37 cellular contexts compared by ENCODE assay signal in the genomic region with DNA sequence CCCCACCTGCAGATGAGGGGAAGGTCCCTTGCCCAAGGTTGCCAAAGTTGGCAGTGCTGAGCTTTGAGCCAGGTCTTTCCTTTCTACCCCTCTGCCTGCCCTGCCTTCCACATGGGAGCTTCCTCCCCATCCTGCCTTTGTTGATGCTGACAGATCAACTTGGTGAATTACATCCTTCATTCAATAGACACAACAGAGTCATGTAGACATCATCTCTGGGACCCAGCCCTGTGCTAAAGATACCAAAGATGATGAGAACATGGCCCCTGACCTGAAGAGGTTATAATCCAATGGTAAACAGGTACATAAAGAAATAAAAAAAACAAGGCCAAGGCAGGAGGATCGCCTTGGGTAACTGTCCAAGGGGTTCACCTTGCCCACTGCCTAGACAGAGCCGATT.
"Had no signal": no experiment of that assay in that cellular context is flagged by ENCODE, and none has a peak within 500 bp of the region (broad histone marks: within the 10 kb centered on the region; RNA-seq: fewer than 3 reads in every experiment).

No MANE protein-coding gene starts in this region.

- H3K4me3 ChIP-seq: ascending aorta, cardiac muscle cell had no signal

- H3K36me3 Mint-ChIP-seq: activated CD8-positive, alpha-beta memory T cell treated with anti-CD3 and anti-CD28 coated beads, Interleukin-2, amount 10 ng/mL, durations not matched to agents 7 days and 5 days; activated naive CD4-positive, alpha-beta T cell treated with anti-CD3 and anti-CD28 coated beads, Interleukin-2, amount 10 ng/mL, durations not matched to agents 7 days and 5 days; activated naive CD8-positive, alpha-beta T cell treated with anti-CD3 and anti-CD28 coated beads, Interleukin-2, amount 10 ng/mL, durations not matched to agents 7 days and 5 days had no signal

- H3K4me1 Mint-ChIP-seq: activated CD4-positive, alpha-beta T cell treated with anti-CD3 and anti-CD28 coated beads for 36 hours; activated CD4-positive, alpha-beta T cell treated with anti-CD3 and anti-CD28 coated beads, Interleukin-2, amount 10 ng/mL, durations not matched to agents 7 days and 5 days; activated CD8-positive, alpha-beta memory T cell treated with anti-CD3 and anti-CD28 coated beads, Interleukin-2, amount 10 ng/mL, durations not matched to agents 7 days and 5 days; activated naive CD4-positive, alpha-beta T cell treated with anti-CD3 and anti-CD28 coated beads, Interleukin-2, amount 50 U/mL, for 24 hours; activated naive CD8-positive, alpha-beta T cell treated with anti-CD3 and anti-CD28 coated beads, Interleukin-2, amount 10 ng/mL, durations not matched to agents 7 days and 5 days; activated naive CD8-positive, alpha-beta T cell treated with anti-CD3 and anti-CD28 coated beads, Interleukin-2, amount 50 U/mL, for 24 hours; brain; central memory CD8-positive, alpha-beta T cell had no signal

- DNase-seq: activated CD4-positive, alpha-beta memory T cell treated with anti-CD3 and anti-CD28 coated beads, Interleukin-2, amount 10 ng/mL, durations not matched to agents 7 days and 5 days; activated CD4-positive, alpha-beta T cell treated with anti-CD3 and anti-CD28 coated beads for 1 hour; activated CD4-positive, alpha-beta T cell treated with anti-CD3 and anti-CD28 coated beads for 36 hours; activated CD4-positive, alpha-beta T cell treated with anti-CD3 and anti-CD28 coated beads for 48 hours; activated CD4-positive, alpha-beta T cell treated with anti-CD3 and anti-CD28 coated beads, Interleukin-2, amount 10 ng/mL, durations not matched to agents 7 days and 5 days; activated CD4-positive, alpha-beta T cell treated with anti-CD3 and anti-CD28 coated beads, Interleukin-2, amount 50 U/mL, for 48 hours; activated CD4-positive, CD25-positive, alpha-beta regulatory T cell; activated CD8-positive, alpha-beta memory T cell treated with anti-CD3 and anti-CD28 coated beads for 24 hours; activated CD8-positive, alpha-beta memory T cell treated with anti-CD3 and anti-CD28 coated beads, Interleukin-2, amount 10 ng/mL, durations not matched to agents 7 days and 5 days; activated CD8-positive, alpha-beta memory T cell treated with anti-CD3 and anti-CD28 coated beads, Interleukin-2, amount 50 U/mL, for 48 hours; activated CD8-positive, alpha-beta T cell treated with anti-CD3 and anti-CD28 coated beads, Interleukin-2, amount 10 ng/mL, durations not matched to agents 7 days and 5 days; activated effector memory CD4-positive, alpha-beta T cell treated with Interleukin-2 at 50 U/mL for 16 hours; activated gamma-delta T cell; activated naive CD4-positive, alpha-beta T cell treated with anti-CD3 and anti-CD28 coated beads, Interleukin-2, amount 10 ng/mL, durations not matched to agents 7 days and 5 days; activated naive CD4-positive, alpha-beta T cell treated with Interleukin-2 at 50 U/mL for 16 hours; activated naive CD8-positive, alpha-beta T cell treated with anti-CD3 and anti-CD28 coated beads, Interleukin-2, amount 10 ng/mL, durations not matched to agents 7 days and 5 days; activated naive CD8-positive, alpha-beta T cell treated with anti-CD3 and anti-CD28 coated beads, Interleukin-2, amount 50 U/mL, for 24 hours; activated T-cell treated with anti-CD3 and anti-CD28 coated beads, Interleukin-2, amount 50 U/mL, for 24 hours; activated T-cell treated with anti-CD3 and anti-CD28 coated beads, Interleukin-2, amount 50 U/mL, for 48 hours; amygdala; anterior cingulate cortex; T-helper 1 cell; T-helper 2 cell; T-helper 9 cell had no signal

- H3K9me3 Mint-ChIP-seq: activated CD4-positive, alpha-beta memory T cell treated with anti-CD3 and anti-CD28 coated beads, Interleukin-2, amount 10 ng/mL, durations not matched to agents 7 days and 5 days; activated CD4-positive, alpha-beta T cell treated with anti-CD3 and anti-CD28 coated beads, Interleukin-2, amount 10 ng/mL, durations not matched to agents 7 days and 5 days; activated naive CD4-positive, alpha-beta T cell treated with anti-CD3 and anti-CD28 coated beads, Interleukin-2, amount 10 ng/mL, durations not matched to agents 7 days and 5 days; activated naive CD4-positive, alpha-beta T cell treated with anti-CD3 and anti-CD28 coated beads, Interleukin-2, amount 50 U/mL, for 24 hours; activated naive CD8-positive, alpha-beta T cell treated with anti-CD3 and anti-CD28 coated beads, Interleukin-2, amount 10 ng/mL, durations not matched to agents 7 days and 5 days; activated naive CD8-positive, alpha-beta T cell treated with anti-CD3 and anti-CD28 coated beads, Interleukin-2, amount 50 U/mL, for 24 hours; activated T-cell treated with anti-CD3 and anti-CD28 coated beads, Interleukin-2, amount 50 U/mL, for 24 hours; activated T-helper 2 cell treated with anti-CD3 and anti-CD28 coated beads, Interferon-gamma antibody, Interleukin-2, Interleukin-4, amounts not matched to agents 10 μg/mL and 5 μg/mL and 100 μg/mL, durations not matched to agents 14 hours and 24 hours and 36 hours; brain; central memory CD8-positive, alpha-beta T cell; T-helper 1 cell treated with Interleukin-12 subunit alpha and Interleukin-12 subunit beta and Interleukin-4 antibody, amounts not matched to agents 30 μg/mL and 1 μg/mL, for 36 hours; T-helper 2 cell treated with Interferon-gamma antibody and Interleukin-4, amounts not matched to agents 5 μg/mL and 100 μg/mL, for 36 hours had no signal

- FAIRE-seq: bronchial epithelial cell, TTC549 had no signal

- H3K27ac Mint-ChIP-seq: activated CD4-positive, alpha-beta memory T cell treated with anti-CD3 and anti-CD28 coated beads, Interleukin-2, amount 10 ng/mL, durations not matched to agents 7 days and 5 days; activated CD4-positive, alpha-beta T cell treated with anti-CD3 and anti-CD28 coated beads for 36 hours; activated CD4-positive, alpha-beta T cell treated with anti-CD3 and anti-CD28 coated beads, Interleukin-2, amount 10 ng/mL, durations not matched to agents 7 days and 5 days; activated CD8-positive, alpha-beta memory T cell treated with anti-CD3 and anti-CD28 coated beads, Interleukin-2, amount 10 ng/mL, durations not matched to agents 7 days and 5 days; activated CD8-positive, alpha-beta T cell treated with anti-CD3 and anti-CD28 coated beads, Interleukin-2, amount 10 ng/mL, durations not matched to agents 7 days and 5 days; activated naive CD4-positive, alpha-beta T cell treated with anti-CD3 and anti-CD28 coated beads, Interleukin-2, amount 10 ng/mL, durations not matched to agents 7 days and 5 days; activated naive CD4-positive, alpha-beta T cell treated with anti-CD3 and anti-CD28 coated beads, Interleukin-2, amount 50 U/mL, for 24 hours; activated naive CD8-positive, alpha-beta T cell; activated naive CD8-positive, alpha-beta T cell treated with anti-CD3 and anti-CD28 coated beads, Interleukin-2, amount 10 ng/mL, durations not matched to agents 7 days and 5 days; activated naive CD8-positive, alpha-beta T cell treated with anti-CD3 and anti-CD28 coated beads, Interleukin-2, amount 50 U/mL, for 24 hours; activated T-cell treated with anti-CD3 and anti-CD28 coated beads, Interleukin-2, amount 50 U/mL, for 24 hours; activated T-helper 2 cell treated with anti-CD3 and anti-CD28 coated beads, Interferon-gamma antibody, Interleukin-2, Interleukin-4, amounts not matched to agents 10 μg/mL and 5 μg/mL and 100 μg/mL, durations not matched to agents 14 hours and 24 hours and 36 hours; T-helper 1 cell treated with Interleukin-12 subunit alpha and Interleukin-12 subunit beta and Interleukin-4 antibody, amounts not matched to agents 30 μg/mL and 1 μg/mL, for 36 hours; T-helper 2 cell treated with Interferon-gamma antibody and Interleukin-4, amounts not matched to agents 5 μg/mL and 100 μg/mL, for 36 hours had no signal

- H3K27ac ChIP-seq: ascending aorta, cardiac muscle cell, VCaP had no signal

- H3K27me3 Mint-ChIP-seq: activated CD4-positive, alpha-beta T cell treated with anti-CD3 and anti-CD28 coated beads for 36 hours; activated CD4-positive, alpha-beta T cell treated with anti-CD3 and anti-CD28 coated beads, Interleukin-2, amount 10 ng/mL, durations not matched to agents 7 days and 5 days; activated naive CD4-positive, alpha-beta T cell treated with anti-CD3 and anti-CD28 coated beads, Interleukin-2, amount 10 ng/mL, durations not matched to agents 7 days and 5 days; activated naive CD4-positive, alpha-beta T cell treated with anti-CD3 and anti-CD28 coated beads, Interleukin-2, amount 50 U/mL, for 24 hours; activated naive CD8-positive, alpha-beta T cell; activated naive CD8-positive, alpha-beta T cell treated with anti-CD3 and anti-CD28 coated beads, Interleukin-2, amount 50 U/mL, for 24 hours; activated T-cell treated with anti-CD3 and anti-CD28 coated beads, Interleukin-2, amount 50 U/mL, for 24 hours; brain; central memory CD8-positive, alpha-beta T cell had no signal

- H3K4me1 ChIP-seq: ascending aorta had no signal

- ATAC-seq: activated CD4-positive, alpha-beta T cell treated with anti-CD3 and anti-CD28 coated beads for 36 hours; activated CD4-positive, CD25-positive, alpha-beta regulatory T cell treated with anti-CD3 and anti-CD28 coated beads, Interleukin-2, amount 50 U/mL, for 24 hours; activated CD8-positive, alpha-beta memory T cell treated with anti-CD3 and anti-CD28 coated beads, Interleukin-2, amount 10 ng/mL, durations not matched to agents 7 days and 5 days; activated CD8-positive, alpha-beta T cell treated with anti-CD3 and anti-CD28 coated beads, Interleukin-2, amount 10 ng/mL, durations not matched to agents 7 days and 5 days; activated naive CD8-positive, alpha-beta T cell treated with anti-CD3 and anti-CD28 coated beads, Interleukin-2, amount 50 U/mL, for 24 hours had no signal

- H3K27me3 ChIP-seq: ascending aorta, cardiac muscle cell had no signal

- H3K9me3 ChIP-seq: ascending aorta had no signal

- H3K4me3 Mint-ChIP-seq: activated CD4-positive, alpha-beta memory T cell treated with anti-CD3 and anti-CD28 coated beads, Interleukin-2, amount 10 ng/mL, durations not matched to agents 7 days and 5 days; activated CD4-positive, alpha-beta T cell treated with anti-CD3 and anti-CD28 coated beads for 36 hours; activated CD4-positive, alpha-beta T cell treated with anti-CD3 and anti-CD28 coated beads, Interleukin-2, amount 10 ng/mL, durations not matched to agents 7 days and 5 days; activated CD8-positive, alpha-beta memory T cell treated with anti-CD3 and anti-CD28 coated beads, Interleukin-2, amount 10 ng/mL, durations not matched to agents 7 days and 5 days; activated CD8-positive, alpha-beta T cell treated with anti-CD3 and anti-CD28 coated beads, Interleukin-2, amount 10 ng/mL, durations not matched to agents 7 days and 5 days; activated naive CD4-positive, alpha-beta T cell treated with anti-CD3 and anti-CD28 coated beads, Interleukin-2, amount 10 ng/mL, durations not matched to agents 7 days and 5 days; activated naive CD4-positive, alpha-beta T cell treated with anti-CD3 and anti-CD28 coated beads, Interleukin-2, amount 50 U/mL, for 24 hours; activated naive CD8-positive, alpha-beta T cell; activated naive CD8-positive, alpha-beta T cell treated with anti-CD3 and anti-CD28 coated beads, Interleukin-2, amount 10 ng/mL, durations not matched to agents 7 days and 5 days; activated naive CD8-positive, alpha-beta T cell treated with anti-CD3 and anti-CD28 coated beads, Interleukin-2, amount 50 U/mL, for 24 hours; activated T-cell treated with anti-CD3 and anti-CD28 coated beads, Interleukin-2, amount 50 U/mL, for 24 hours; brain; central memory CD8-positive, alpha-beta T cell; T-helper 1 cell treated with Interleukin-12 subunit alpha and Interleukin-12 subunit beta and Interleukin-4 antibody, amounts not matched to agents 30 μg/mL and 1 μg/mL, for 36 hours; T-helper 2 cell treated with Interferon-gamma antibody and Interleukin-4, amounts not matched to agents 5 μg/mL and 100 μg/mL, for 36 hours had no signal
